In the genomic region with DNA sequence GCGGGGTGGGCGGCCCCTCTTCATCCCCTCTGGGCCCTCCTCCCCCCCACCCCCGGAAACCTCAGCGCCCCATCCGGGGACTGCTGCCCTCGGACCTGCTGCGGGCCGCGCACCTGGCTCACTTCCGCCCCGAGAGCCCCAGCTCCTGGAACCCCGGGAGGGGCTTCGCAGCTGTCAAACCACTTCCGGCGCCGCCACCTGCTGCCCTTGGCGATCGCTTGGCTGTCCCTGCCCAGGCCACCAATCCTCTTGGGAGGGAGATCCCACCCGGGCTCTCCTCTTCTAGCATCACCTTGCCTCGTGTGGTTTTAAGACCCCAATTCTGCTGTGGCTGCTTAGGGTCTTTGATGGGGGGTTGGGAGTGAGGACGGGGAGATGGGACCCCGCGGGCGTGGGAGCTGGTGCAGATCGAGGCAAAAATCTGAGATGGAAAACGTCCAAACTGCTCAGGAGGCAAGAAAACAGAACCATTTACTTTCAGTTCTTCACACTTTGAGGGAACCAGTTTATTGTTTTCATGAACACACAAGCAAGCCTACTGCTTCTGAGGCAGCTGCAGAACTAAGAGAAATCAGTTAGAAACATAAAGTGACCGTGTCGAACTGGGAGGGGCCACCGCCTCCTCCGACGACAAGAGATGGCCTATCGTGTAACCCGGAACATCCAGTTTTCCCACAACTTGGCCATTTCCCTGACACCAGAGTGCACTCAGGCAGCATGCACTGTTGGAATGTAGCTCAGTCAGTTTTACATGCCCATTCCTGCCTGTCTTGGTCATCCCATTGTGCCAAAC, we compare ENCODE assay signal across 8 cellular contexts. TPM values are rescaled to one million over a fixed set of nuclear protein-coding genes. Genes with fewer than 3 reads are reported as not detected.
DNase-seq lines count a peak whose midpoint lies in the region; ATAC-seq and TF ChIP-seq lines count a peak whose summit lies in the region.

No MANE protein-coding gene starts in this region.

- peak overlapping the region; percentile 57 for H3K9ac ChIP-seq in HUES6 (ENCODE audit: low read length)
- H3K9ac ChIP-seq in trophoblast cell (ENCODE audit: low read length), result peak overlapping the region; percentile 47

- H3K9me3 ChIP-seq in HUES6 (ENCODE audit: control insufficient read depth, insufficient read depth, low read depth, low read length) (peaks cover 11% of the 10 kb centered on the region; the same call in 1 of the 2 replicates), RWPE2 (ENCODE audit: severe bottlenecking) (peaks cover 4% of the 10 kb centered on the region), trophoblast cell (ENCODE audit: insufficient read depth, low read depth, low read length) (no peaks in the 10 kb centered on the region)

- H3K4me2 ChIP-seq in trophoblast cell (ENCODE audit: low read length), result peak overlapping the region; percentile 83

- H3K4me3 ChIP-seq in HUES6 (ENCODE audit: low read depth, low read length) (peak overlapping the region; percentile 59), RWPE2 (ENCODE audit: severe bottlenecking) (peak overlapping the region; percentile 52), trophoblast cell (ENCODE audit: low read depth, low read length) (peak overlapping the region; percentile 80)

- no peak overlapping the region for H3K18ac ChIP-seq in trophoblast cell (ENCODE audit: low read length)

- DNase-seq in EH (ENCODE audit: low read depth), result peak; percentile 92
- DNase-seq in RWPE2 (ENCODE audit: low spot score), result peak; percentile 73
- peak; percentile 52 for DNase-seq in activated naive CD4-positive, alpha-beta T cell treated with anti-CD3 and anti-CD28 coated beads, Interleukin-2, amount 50 U/mL, for 16 hours
- DNase-seq in Right ventricle myocardium superior, result peak; percentile 47
- peak; percentile 87 to 92 for DNase-seq in trophoblast cell
- no peak for DNase-seq in hippocampal formation (lab: John Stamatoyannopoulos, UW)

- intact Hi-C loops in Right ventricle myocardium superior (cut with DNase I), result no loop called here

- no peak overlapping the region for H2BK5ac ChIP-seq in trophoblast cell (ENCODE audit: low read depth, low read length, poor library complexity)

- no peak overlapping the region for H2AK5ac ChIP-seq in trophoblast cell (ENCODE audit: low read length)

- H3K36me3 ChIP-seq in HUES6 (ENCODE audit: control insufficient read depth, insufficient read depth, low read length), result no peaks in the 10 kb centered on the region
- H3K36me3 ChIP-seq in RWPE2 (ENCODE audit: low read depth), result peaks cover 15% of the 10 kb centered on the region
- H3K36me3 ChIP-seq in trophoblast cell (ENCODE audit: control insufficient read depth in 1 of 2, insufficient read depth in 2 of 2, low read length in 2 of 2), result no peaks in the 10 kb centered on the region

- peaks cover 13% of the 10 kb centered on the region for H3K79me1 ChIP-seq in trophoblast cell (ENCODE audit: low read length)

- peak overlapping the region; percentile 35 for H4K8ac ChIP-seq in trophoblast cell (ENCODE audit: low read depth, low read length)

- peak overlapping the region; percentile 70 for H4K91ac ChIP-seq in trophoblast cell (ENCODE audit: low read depth, low read length)

- TF ChIP-seq CTCF in RWPE2 (IDR thresholded peaks at IDR 0.05; ENCODE audit: poor library complexity, severe bottlenecking), result no peak

- no peak overlapping the region for H2BK12ac ChIP-seq in trophoblast cell (ENCODE audit: low read length)

- no peak overlapping the region for H2AFZ ChIP-seq in trophoblast cell (ENCODE audit: insufficient read depth, low read length, poor library complexity)

- H3K27me3 ChIP-seq in HUES6 (ENCODE audit: control insufficient read depth, insufficient read depth, low read length), result no peaks in the 10 kb centered on the region
- H3K27me3 ChIP-seq in RWPE2 (ENCODE audit: insufficient read depth, poor library complexity, severe bottlenecking), result no peaks in the 10 kb centered on the region
- no peaks in the 10 kb centered on the region for H3K27me3 ChIP-seq in trophoblast cell (ENCODE audit: insufficient read depth, low read length)

- no peak overlapping the region for H2BK120ac ChIP-seq in trophoblast cell (ENCODE audit: insufficient read depth, low read length, poor library complexity)

- H3K27ac ChIP-seq in HUES6 (ENCODE audit: low read depth, low read length) (no peak overlapping the region), RWPE2 (ENCODE audit: poor library complexity, severe bottlenecking) (peak overlapping the region; percentile 97), trophoblast cell (ENCODE audit: low read depth, low read length) (peak overlapping the region; percentile 91)

- no peak overlapping the region for H3K4ac ChIP-seq in trophoblast cell (ENCODE audit: low read depth, low read length)

- H4K12ac ChIP-seq in trophoblast cell (ENCODE audit: low read depth, low read length), result peak overlapping the region; percentile 12

- ATAC-seq in GM21526 (IDR thresholded peaks at IDR 0.05; ENCODE audit: low FRiP score, unreplicated experiment) (peak; percentile 70), RWPE2 (ENCODE audit: low read depth) (peak; percentile 73), Right ventricle myocardium superior (ENCODE audit: poor library complexity) (peak; percentile 55)

- peaks cover 5% of the 10 kb centered on the region for H3K79me2 ChIP-seq in trophoblast cell (ENCODE audit: control insufficient read depth, insufficient read depth, low read length, poor library complexity)

- no peak overlapping the region for H3K14ac ChIP-seq in trophoblast cell (ENCODE audit: low read length)

- H3K4me1 ChIP-seq in HUES6 (ENCODE audit: control insufficient read depth, insufficient read depth, low read length) (peaks cover 13% of the 10 kb centered on the region), RWPE2 (ENCODE audit: insufficient read depth, poor library complexity, severe bottlenecking) (peaks cover 34% of the 10 kb centered on the region), trophoblast cell (ENCODE audit: control insufficient read depth in 1 of 2, insufficient read depth in 2 of 2, low read length in 2 of 2) (peaks cover 11 to 15% of the 10 kb centered on the region in 2 experiments)

- no peak overlapping the region for H3K23ac ChIP-seq in trophoblast cell (ENCODE audit: low read length)

- WGBS in trophoblast cell (ENCODE audit: extremely low coverage, insufficient coverage, insufficient read length), result no CpG with 5 or more reads among the region's 33 CpGs

RNA-seq across cellular contexts. Expression of a gene that starts 0.8 kb away (rescaled TPM):
- total RNA-seq in Right ventricle myocardium superior, result 17.9 TPM
- 16.7 and 17.9 TPM in 2 replicates for polyA plus RNA-seq in trophoblast cell (2013)

Comparison
In these comparisons a context has a peak if more than half of its experiments do, and no peak if none do; other contexts are left out.
1. DNase-seq: peak in EH (single experiment), RWPE2 (single experiment), activated naive CD4-positive, alpha-beta T cell treated with anti-CD3 and anti-CD28 coated beads, Interleukin-2, amount 50 U/mL, for 16 hours (single experiment), Right ventricle myocardium superior (single experiment) and trophoblast cell (2 of 2); none in hippocampal formation (0 of 2).
2. Peak in every context shown above with its lines, with median percentiles within 50 percentile points of each other: ATAC-seq and H3K4me3 ChIP-seq.